ENCODE assay signal across 8 cellular contexts in genomic region chr17:7043544-7044268, GRCh38. TPM values are rescaled to one million over a fixed set of nuclear protein-coding genes. Genes with fewer than 3 reads are reported as not detected.
A peak's percentile ranks its signal among the peaks of the same experiment; 100 is the strongest.
DNase-seq lines count a peak whose midpoint lies in the region; ATAC-seq and TF ChIP-seq lines count a peak whose summit lies in the region.

A gene with protein sequence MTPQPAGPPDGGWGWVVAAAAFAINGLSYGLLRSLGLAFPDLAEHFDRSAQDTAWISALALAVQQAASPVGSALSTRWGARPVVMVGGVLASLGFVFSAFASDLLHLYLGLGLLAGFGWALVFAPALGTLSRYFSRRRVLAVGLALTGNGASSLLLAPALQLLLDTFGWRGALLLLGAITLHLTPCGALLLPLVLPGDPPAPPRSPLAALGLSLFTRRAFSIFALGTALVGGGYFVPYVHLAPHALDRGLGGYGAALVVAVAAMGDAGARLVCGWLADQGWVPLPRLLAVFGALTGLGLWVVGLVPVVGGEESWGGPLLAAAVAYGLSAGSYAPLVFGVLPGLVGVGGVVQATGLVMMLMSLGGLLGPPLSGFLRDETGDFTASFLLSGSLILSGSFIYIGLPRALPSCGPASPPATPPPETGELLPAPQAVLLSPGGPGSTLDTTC (minus strand): TSS chr17:7044092. CDS start chr17:7043513, 579 bp downstream.

- in situ Hi-C loops in KBM-7 (cut with MboI; ENCODE audit: low pct_unique_long_range_greater_than_20kb, low sequenced_read_pairs): loop anchor here (25.0 kb wide), 1 partner anchor 294 kb away; the partner anchor contains the start of genes ACAP1 and NEURL4

- peak; percentile 52 for DNase-seq in activated B cell treated with CpG ODN at 0.5 μM for 24 hours
- no peak for DNase-seq in KBM-7

- no peaks in the 10 kb centered on the region for H3K9me3 ChIP-seq in HEK293 (ENCODE audit: control insufficient read depth, insufficient read depth, low read depth, low read length)
- no peaks in the 10 kb centered on the region for H3K9me3 ChIP-seq in esophagus (ENCODE audit: control insufficient read depth in 2 of 2, insufficient read depth in 1 of 2, low read depth in 1 of 2, low read length in 1 of 2)

- intact Hi-C loops in activated B cell treated with CpG ODN at 0.5 μM for 24 hours (cut with micrococcal nuclease): loop anchor here (1.0 to 10.0 kb wide), 2 partner anchors 8 to 541 kb away; partner anchors contain the start of gene MPDU1

- POLR2A ChIA-PET in HEK293 (lab: Yijun Ruan, JAX) (interaction anchor here (0.7 kb wide), 2 partner anchors 8 to 313 kb away, joined by 3 to 4 read pairs; no protein-coding TSS in a partner anchor), activated B cell treated with CpG ODN at 0.5 μM for 24 hours (lab: Charles Lee) (interaction anchor here (0.6 to 4.7 kb wide), 6 partner anchors 7 to 643 kb away, joined by 3 to 56 read pairs (median 4); partner anchors contain the start of genes SLC16A13 and TP53)

- H3K9me3 Mint-ChIP-seq in activated B cell treated with CpG ODN at 0.5 μM for 24 hours (no peaks in the 10 kb centered on the region), nephron (no peaks in the 10 kb centered on the region)

- H3K27ac ChIP-seq in ACC112 (ENCODE audit: low read depth, low read length) (no peak within 1 kb of the TSS), HEK293 (ENCODE audit: extremely low read depth, low read depth, low read length) (peak within 1 kb of the TSS; percentile 16; the same call in 1 of the 2 replicates), esophagus (ENCODE audit: low read depth in 2 of 2, low read length in 1 of 2) (peak within 1 kb of the TSS; percentile 64 to 71)

- ATAC-seq in activated B cell treated with CpG ODN at 0.5 μM for 24 hours (ENCODE audit: low read depth) (peak; percentile 43), HG03521 (IDR thresholded peaks at IDR 0.05; ENCODE audit: unreplicated experiment) (no peak), GM19023 (IDR thresholded peaks at IDR 0.05; ENCODE audit: unreplicated experiment) (no peak)

- peaks cover 10% of the 10 kb centered on the region for H3K4me1 ChIP-seq in ACC112 (ENCODE audit: control insufficient read depth, insufficient read depth, low read length, unreplicated experiment)
- peaks cover 6% of the 10 kb centered on the region; the same call in 1 of the 2 replicates for H3K4me1 ChIP-seq in HEK293 (ENCODE audit: control insufficient read depth, insufficient read depth, low read length)
- H3K4me1 ChIP-seq in esophagus (ENCODE audit: control insufficient read depth in 2 of 2, insufficient read depth in 2 of 2, low read length in 1 of 2): peaks cover 0 to 20% of the 10 kb centered on the region in 2 donors

- H3K4me3 ChIP-seq in ACC112 (ENCODE audit: low read depth, low read length) (peak within 1 kb of the TSS; percentile 72), HEK293 (ENCODE audit: low read depth, low read length) (no peak within 1 kb of the TSS), esophagus (ENCODE audit: low read depth in 1 of 2, low read length in 2 of 2) (peak within 1 kb of the TSS; percentile 50 to 54)

- H3K79me2 ChIP-seq in ACC112 (ENCODE audit: control insufficient read depth, insufficient read depth, low read length, unreplicated experiment): no peaks in the 10 kb centered on the region

- CTCF ChIA-PET in HEK293 (lab: Yijun Ruan, JAX) (interaction anchor here (0.7 to 12.8 kb wide), 5 partner anchors 97 to 381 kb away, joined by 3 to 388 read pairs (median 15); no protein-coding TSS in a partner anchor), activated B cell treated with CpG ODN at 0.5 μM for 24 hours (lab: Charles Lee) (interaction anchor here (1.0 to 3.4 kb wide), 3 partner anchors 93 to 201 kb away, joined by 3 to 29 read pairs (median 7); no protein-coding TSS in a partner anchor)

- TF ChIP-seq CTCF in HEK293 (tag by site-specific recombination; IDR thresholded peaks at IDR 0.05): no peak
- TF ChIP-seq CTCF in activated B cell treated with CpG ODN at 0.5 μM for 24 hours (IDR thresholded peaks at IDR 0.05): no peak
- TF ChIP-seq CTCF in nephron (IDR thresholded peaks at IDR 0.05; ENCODE audit: unreplicated experiment in 3 of 3): no peak

- H3K36me3 Mint-ChIP-seq in activated B cell treated with CpG ODN at 0.5 μM for 24 hours (ENCODE audit: low read depth) (no peaks in the 10 kb centered on the region), nephron (ENCODE audit: low read depth) (no peaks in the 10 kb centered on the region)

- 4 to 9% methylated on average over 46 to 58 of the region's 58 CpGs for WGBS in esophagus, 2 donors

- no peaks in the 10 kb centered on the region for H3K27me3 Mint-ChIP-seq in activated B cell treated with CpG ODN at 0.5 μM for 24 hours
- H3K27me3 Mint-ChIP-seq in nephron (ENCODE audit: low read depth): peaks cover 73% of the 10 kb centered on the region

- no peaks in the 10 kb centered on the region for H3K36me3 ChIP-seq in ACC112 (ENCODE audit: insufficient read depth, low read length)
- H3K36me3 ChIP-seq in HEK293 (ENCODE audit: control insufficient read depth in 2 of 2, insufficient read depth in 1 of 2, low read length in 2 of 2): peaks cover 0 to 4% of the 10 kb centered on the region in 2 experiments; a peak in 1 of 3 replicates
- no peaks in the 10 kb centered on the region for H3K36me3 ChIP-seq in esophagus (ENCODE audit: control insufficient read depth in 2 of 2, insufficient read depth in 2 of 2, low read length in 1 of 2)

- peak within 1 kb of the TSS; percentile 24 for H3K27ac Mint-ChIP-seq in activated B cell treated with CpG ODN at 0.5 μM for 24 hours
- H3K27ac Mint-ChIP-seq in nephron: no peak within 1 kb of the TSS

- peaks cover 51% of the 10 kb centered on the region for H3K4me1 Mint-ChIP-seq in activated B cell treated with CpG ODN at 0.5 μM for 24 hours
- peaks cover 28% of the 10 kb centered on the region for H3K4me1 Mint-ChIP-seq in nephron

- H3K4me3 Mint-ChIP-seq in activated B cell treated with CpG ODN at 0.5 μM for 24 hours: peak within 1 kb of the TSS; percentile 74
- peak within 1 kb of the TSS; percentile 46 to 83 (median 70) for H3K4me3 Mint-ChIP-seq in nephron

- H2AFZ ChIP-seq in ACC112 (ENCODE audit: low read length, unreplicated experiment): peak within 1 kb of the TSS; percentile 20

- H3K27me3 ChIP-seq in ACC112 (ENCODE audit: insufficient read depth, low read length) (peaks cover 3% of the 10 kb centered on the region; the same call in 1 of the 2 replicates), esophagus (ENCODE audit: control insufficient read depth in 1 of 2, insufficient read depth in 2 of 2, low read length in 2 of 2) (no peaks in the 10 kb centered on the region)

TF ChIP-seq in HEK293, 187 proteins besides CTCF, POLR2A, EP300 and RAD21 (continues in another document):
- TF ChIP-seq ZNF501 (tag by site-specific recombination; IDR thresholded peaks at IDR 0.05) (peak; percentile 61; the same call in 1 of the 2 replicates), ZNF76 (tag by site-specific recombination; IDR thresholded peaks at IDR 0.05; ENCODE audit: borderline replicate concordance, low read depth) (peak; percentile 41; the same call in 1 of the 2 replicates), ZNF37A (tag by site-specific recombination; IDR thresholded peaks at IDR 0.05) (no peak), ZNF121 (tag by site-specific recombination; IDR thresholded peaks at IDR 0.05) (no peak), ZBTB21 (tag by site-specific recombination; IDR thresholded peaks at IDR 0.05) (no peak), ZNF704 (tag by site-specific recombination; IDR thresholded peaks at IDR 0.05) (no peak), ZEB2 (tag by site-specific recombination; IDR thresholded peaks at IDR 0.05) (peak; percentile 87), ZSCAN16 (tag by site-specific recombination; IDR thresholded peaks at IDR 0.05) (no peak), ZNF549 (tag by site-specific recombination; IDR thresholded peaks at IDR 0.05) (no peak), ZIC2 (tag by site-specific recombination; IDR thresholded peaks at IDR 0.05) (peak; percentile 96), ZNF544 (tag by site-specific recombination; IDR thresholded peaks at IDR 0.05) (no peak)
- TF ChIP-seq, protein P1, sequence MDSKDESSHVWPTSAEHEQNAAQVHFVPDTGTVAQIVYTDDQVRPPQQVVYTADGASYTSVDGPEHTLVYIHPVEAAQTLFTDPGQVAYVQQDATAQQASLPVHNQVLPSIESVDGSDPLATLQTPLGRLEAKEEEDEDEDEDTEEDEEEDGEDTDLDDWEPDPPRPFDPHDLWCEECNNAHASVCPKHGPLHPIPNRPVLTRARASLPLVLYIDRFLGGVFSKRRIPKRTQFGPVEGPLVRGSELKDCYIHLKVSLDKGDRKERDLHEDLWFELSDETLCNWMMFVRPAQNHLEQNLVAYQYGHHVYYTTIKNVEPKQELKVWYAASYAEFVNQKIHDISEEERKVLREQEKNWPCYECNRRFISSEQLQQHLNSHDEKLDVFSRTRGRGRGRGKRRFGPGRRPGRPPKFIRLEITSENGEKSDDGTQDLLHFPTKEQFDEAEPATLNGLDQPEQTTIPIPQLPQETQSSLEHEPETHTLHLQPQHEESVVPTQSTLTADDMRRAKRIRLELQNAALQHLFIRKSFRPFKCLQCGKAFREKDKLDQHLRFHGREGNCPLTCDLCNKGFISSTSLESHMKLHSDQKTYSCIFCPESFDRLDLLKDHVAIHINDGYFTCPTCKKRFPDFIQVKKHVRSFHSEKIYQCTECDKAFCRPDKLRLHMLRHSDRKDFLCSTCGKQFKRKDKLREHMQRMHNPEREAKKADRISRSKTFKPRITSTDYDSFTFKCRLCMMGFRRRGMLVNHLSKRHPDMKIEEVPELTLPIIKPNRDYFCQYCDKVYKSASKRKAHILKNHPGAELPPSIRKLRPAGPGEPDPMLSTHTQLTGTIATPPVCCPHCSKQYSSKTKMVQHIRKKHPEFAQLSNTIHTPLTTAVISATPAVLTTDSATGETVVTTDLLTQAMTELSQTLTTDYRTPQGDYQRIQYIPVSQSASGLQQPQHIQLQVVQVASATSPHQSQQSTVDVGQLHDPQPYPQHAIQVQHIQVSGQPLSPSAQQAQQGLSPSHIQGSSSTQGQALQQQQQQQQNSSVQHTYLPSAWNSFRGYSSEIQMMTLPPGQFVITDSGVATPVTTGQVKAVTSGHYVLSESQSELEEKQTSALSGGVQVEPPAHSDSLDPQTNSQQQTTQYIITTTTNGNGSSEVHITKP (tag by site-specific recombination; IDR thresholded peaks at IDR 0.05): peak; percentile 47

RNA-seq across cellular contexts. Expression of the gene that starts here (rescaled TPM):
- total RNA-seq in activated B cell treated with CpG ODN at 0.5 μM for 24 hours: 3.6 and 4.2 TPM in 2 replicates
- polyA plus RNA-seq in esophagus: 1 to 10 TPM; 1.9 to 2.3 TPM
